1 cellular context compared by ENCODE assay signal in the genomic region with DNA sequence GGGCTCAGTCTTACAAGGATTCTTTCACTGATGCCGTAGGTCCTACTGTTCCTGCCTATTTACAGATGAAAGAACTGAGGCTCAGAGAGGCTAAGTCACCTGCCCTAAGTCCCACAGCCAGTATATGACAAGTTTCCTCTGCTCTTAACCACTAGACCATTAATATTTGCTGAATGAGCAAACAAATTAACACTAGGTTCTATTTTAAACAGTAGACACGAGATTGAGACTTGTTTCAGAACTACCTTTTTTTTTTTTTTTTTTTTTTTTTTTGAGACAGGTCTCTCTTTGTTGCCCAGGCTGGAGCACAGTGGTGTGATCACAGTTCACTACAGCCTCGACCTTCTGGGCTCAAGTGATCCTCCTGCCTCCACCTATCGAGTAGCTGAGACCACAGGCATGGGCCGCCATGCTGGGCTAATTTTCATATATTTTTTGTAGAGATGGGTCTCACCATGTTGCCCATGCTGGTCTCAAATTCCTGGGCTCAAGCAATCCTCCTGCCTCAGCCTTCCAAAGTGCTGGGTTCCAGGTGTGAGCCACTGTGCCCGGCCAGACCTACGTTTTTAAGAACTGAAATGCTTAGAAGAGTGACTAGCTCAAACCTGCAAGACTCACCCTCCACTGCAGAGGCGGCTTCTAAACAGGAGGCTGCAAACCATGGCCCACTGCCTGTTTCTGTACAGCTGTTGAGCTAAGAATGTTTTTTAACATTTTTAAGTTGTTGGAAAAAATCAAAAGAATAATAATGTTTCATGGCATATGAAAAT.
TF ChIP-seq lines count a peak whose summit lies in the region.

No MANE protein-coding gene starts in this region.

TF ChIP-seq in K562, 482 proteins besides CTCF, POLR2A, EP300 and RAD21:
- TF ChIP-seq, protein P1, sequence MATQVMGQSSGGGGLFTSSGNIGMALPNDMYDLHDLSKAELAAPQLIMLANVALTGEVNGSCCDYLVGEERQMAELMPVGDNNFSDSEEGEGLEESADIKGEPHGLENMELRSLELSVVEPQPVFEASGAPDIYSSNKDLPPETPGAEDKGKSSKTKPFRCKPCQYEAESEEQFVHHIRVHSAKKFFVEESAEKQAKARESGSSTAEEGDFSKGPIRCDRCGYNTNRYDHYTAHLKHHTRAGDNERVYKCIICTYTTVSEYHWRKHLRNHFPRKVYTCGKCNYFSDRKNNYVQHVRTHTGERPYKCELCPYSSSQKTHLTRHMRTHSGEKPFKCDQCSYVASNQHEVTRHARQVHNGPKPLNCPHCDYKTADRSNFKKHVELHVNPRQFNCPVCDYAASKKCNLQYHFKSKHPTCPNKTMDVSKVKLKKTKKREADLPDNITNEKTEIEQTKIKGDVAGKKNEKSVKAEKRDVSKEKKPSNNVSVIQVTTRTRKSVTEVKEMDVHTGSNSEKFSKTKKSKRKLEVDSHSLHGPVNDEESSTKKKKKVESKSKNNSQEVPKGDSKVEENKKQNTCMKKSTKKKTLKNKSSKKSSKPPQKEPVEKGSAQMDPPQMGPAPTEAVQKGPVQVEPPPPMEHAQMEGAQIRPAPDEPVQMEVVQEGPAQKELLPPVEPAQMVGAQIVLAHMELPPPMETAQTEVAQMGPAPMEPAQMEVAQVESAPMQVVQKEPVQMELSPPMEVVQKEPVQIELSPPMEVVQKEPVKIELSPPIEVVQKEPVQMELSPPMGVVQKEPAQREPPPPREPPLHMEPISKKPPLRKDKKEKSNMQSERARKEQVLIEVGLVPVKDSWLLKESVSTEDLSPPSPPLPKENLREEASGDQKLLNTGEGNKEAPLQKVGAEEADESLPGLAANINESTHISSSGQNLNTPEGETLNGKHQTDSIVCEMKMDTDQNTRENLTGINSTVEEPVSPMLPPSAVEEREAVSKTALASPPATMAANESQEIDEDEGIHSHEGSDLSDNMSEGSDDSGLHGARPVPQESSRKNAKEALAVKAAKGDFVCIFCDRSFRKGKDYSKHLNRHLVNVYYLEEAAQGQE (CRISPR knock-in tag; IDR thresholded peaks at IDR 0.05; ENCODE audit: low read depth) = no peak
- TF ChIP-seq BCOR (IDR thresholded peaks at IDR 0.05) = no peak
- TF ChIP-seq ZNF316 (IDR thresholded peaks at IDR 0.05) = peak; percentile 13; the same call in 1 of the 2 replicates
- no peak for TF ChIP-seq ZNF263 (CRISPR knock-in tag; IDR thresholded peaks at IDR 0.05; ENCODE audit: borderline replicate concordance)
- TF ChIP-seq ELF2 (CRISPR knock-in tag; IDR thresholded peaks at IDR 0.05) = no peak
- no peak for TF ChIP-seq HINFP (tag; conservative IDR thresholded peaks at IDR 0.05; ENCODE audit: low read depth)
- no peak for TF ChIP-seq CGGBP1 (CRISPR knock-in tag; IDR thresholded peaks at IDR 0.05)
- TF ChIP-seq ZFP36 (IDR thresholded peaks at IDR 0.05; ENCODE audit: low read depth, low read length, partially characterized antibody) = peak; percentile 42
TF ChIP-seq in K562: peak in this region for 2.
